ENCODE assay signal across 1 cellular context in the genomic region with DNA sequence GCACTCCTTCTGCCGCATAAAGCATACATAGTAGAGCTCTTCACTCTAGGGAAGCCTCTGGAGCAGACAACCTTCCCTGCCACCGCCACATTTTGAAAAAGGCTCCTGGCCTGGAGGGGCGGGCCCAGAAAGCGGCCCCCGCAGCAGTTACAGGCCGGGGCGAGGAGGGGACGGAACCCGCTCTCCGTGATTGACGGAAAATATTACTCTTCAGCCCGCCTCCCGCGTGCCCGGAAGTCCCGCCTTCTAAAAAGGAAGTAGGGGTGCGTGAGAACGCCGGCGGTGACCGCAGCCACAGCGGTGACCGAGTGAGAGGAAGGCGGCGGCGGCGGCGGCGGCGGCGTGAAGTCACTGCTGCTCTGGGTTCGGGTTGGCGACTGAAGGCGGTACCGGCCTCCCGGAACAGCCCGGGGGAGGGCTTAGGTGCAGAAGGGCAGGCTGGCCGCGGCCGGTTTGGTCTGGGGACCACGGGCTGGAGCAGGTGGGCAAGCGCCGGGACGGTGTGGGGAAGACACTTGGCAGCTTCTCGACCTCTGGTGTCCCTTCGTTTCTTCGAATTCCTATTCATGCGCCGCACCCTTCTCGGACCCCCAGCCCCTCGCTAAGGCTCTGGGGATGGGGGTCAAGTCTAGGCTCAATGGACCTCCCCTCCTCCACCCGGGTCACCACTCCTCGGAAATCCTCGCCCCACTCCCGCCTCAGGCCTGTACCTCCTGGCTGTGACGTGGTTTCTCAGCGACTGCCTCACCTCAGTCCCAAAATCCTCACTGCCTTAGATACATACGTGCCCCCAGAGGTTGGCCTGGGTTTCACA.
TF ChIP-seq lines count a peak whose summit lies in the region.

Gene HCCS, plus strand, starts transcription at position 295 of the 814 bp plus-strand sequence. CDS start 729 bp downstream, outside the sequence.

TF ChIP-seq in HepG2, 621 proteins besides CTCF, POLR2A, EP300 and RAD21 (continued from another document and continues in another):
- TF ChIP-seq, protein P1, sequence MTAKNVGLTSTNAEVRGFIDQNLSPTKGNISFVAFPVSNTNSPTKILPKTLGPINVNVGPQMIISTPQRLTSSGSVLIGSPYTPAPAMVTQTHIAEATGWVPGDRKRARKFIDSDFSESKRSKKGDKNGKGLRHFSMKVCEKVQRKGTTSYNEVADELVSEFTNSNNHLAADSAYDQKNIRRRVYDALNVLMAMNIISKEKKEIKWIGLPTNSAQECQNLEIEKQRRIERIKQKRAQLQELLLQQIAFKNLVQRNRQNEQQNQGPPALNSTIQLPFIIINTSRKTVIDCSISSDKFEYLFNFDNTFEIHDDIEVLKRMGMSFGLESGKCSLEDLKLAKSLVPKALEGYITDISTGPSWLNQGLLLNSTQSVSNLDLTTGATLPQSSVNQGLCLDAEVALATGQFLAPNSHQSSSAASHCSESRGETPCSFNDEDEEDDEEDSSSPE (CRISPR knock-in tag; IDR thresholded peaks at IDR 0.05): peak; percentile 84
- no peak for TF ChIP-seq ZFP36L2 (CRISPR knock-in tag; IDR thresholded peaks at IDR 0.05)
- TF ChIP-seq ASH2L (IDR thresholded peaks at IDR 0.05; ENCODE audit: insufficient read length, low read depth, low read length): no peak
- no peak for TF ChIP-seq SUZ12 (IDR thresholded peaks at IDR 0.05; ENCODE audit: low read depth, low read length)
- TF ChIP-seq JUND (CRISPR knock-in tag; IDR thresholded peaks at IDR 0.05): no peak
- no peak for TF ChIP-seq FOXA3 (CRISPR knock-in tag; IDR thresholded peaks at IDR 0.05)
- TF ChIP-seq ZSCAN20 (CRISPR knock-in tag; IDR thresholded peaks at IDR 0.05; ENCODE audit: borderline replicate concordance): no peak
- no peak for TF ChIP-seq DPF2 (CRISPR knock-in tag; IDR thresholded peaks at IDR 0.05; ENCODE audit: borderline replicate concordance, low read depth)
- no peak for TF ChIP-seq SP140L (CRISPR knock-in tag; IDR thresholded peaks at IDR 0.05; ENCODE audit: borderline replicate concordance)
- 0 out of 2 replicates have a peak, but pooled peaks have one; percentile 18 for TF ChIP-seq FOXK1 (CRISPR knock-in tag; IDR thresholded peaks at IDR 0.05; ENCODE audit: borderline replicate concordance, low read depth)
- TF ChIP-seq THAP11 (CRISPR knock-in tag; IDR thresholded peaks at IDR 0.05): peak; percentile 65
- no peak for TF ChIP-seq IRX3 (CRISPR knock-in tag; IDR thresholded peaks at IDR 0.05; ENCODE audit: borderline replicate concordance, low read depth)
- no peak for TF ChIP-seq TEAD3 (CRISPR knock-in tag; optimal IDR thresholded peaks at IDR 0.05; ENCODE audit: borderline replicate concordance)
- TF ChIP-seq ZNF567 (CRISPR knock-in tag; IDR thresholded peaks at IDR 0.05; ENCODE audit: borderline replicate concordance): no peak
- TF ChIP-seq RELA (CRISPR knock-in tag; IDR thresholded peaks at IDR 0.05): no peak
- no peak for TF ChIP-seq ZNF34 (CRISPR knock-in tag; IDR thresholded peaks at IDR 0.05; ENCODE audit: borderline replicate concordance)
- TF ChIP-seq SRSF4 (IDR thresholded peaks at IDR 0.05; ENCODE audit: low read depth, low read length, poor library complexity, severe bottlenecking): no peak
- TF ChIP-seq, protein P2, sequence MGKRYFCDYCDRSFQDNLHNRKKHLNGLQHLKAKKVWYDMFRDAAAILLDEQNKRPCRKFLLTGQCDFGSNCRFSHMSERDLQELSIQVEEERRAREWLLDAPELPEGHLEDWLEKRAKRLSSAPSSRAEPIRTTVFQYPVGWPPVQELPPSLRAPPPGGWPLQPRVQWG (CRISPR knock-in tag; IDR thresholded peaks at IDR 0.05; ENCODE audit: borderline replicate concordance, low read depth): no peak
- TF ChIP-seq ZNF207 (IDR thresholded peaks at IDR 0.05; ENCODE audit: borderline replicate concordance): no peak
- TF ChIP-seq, protein P3, sequence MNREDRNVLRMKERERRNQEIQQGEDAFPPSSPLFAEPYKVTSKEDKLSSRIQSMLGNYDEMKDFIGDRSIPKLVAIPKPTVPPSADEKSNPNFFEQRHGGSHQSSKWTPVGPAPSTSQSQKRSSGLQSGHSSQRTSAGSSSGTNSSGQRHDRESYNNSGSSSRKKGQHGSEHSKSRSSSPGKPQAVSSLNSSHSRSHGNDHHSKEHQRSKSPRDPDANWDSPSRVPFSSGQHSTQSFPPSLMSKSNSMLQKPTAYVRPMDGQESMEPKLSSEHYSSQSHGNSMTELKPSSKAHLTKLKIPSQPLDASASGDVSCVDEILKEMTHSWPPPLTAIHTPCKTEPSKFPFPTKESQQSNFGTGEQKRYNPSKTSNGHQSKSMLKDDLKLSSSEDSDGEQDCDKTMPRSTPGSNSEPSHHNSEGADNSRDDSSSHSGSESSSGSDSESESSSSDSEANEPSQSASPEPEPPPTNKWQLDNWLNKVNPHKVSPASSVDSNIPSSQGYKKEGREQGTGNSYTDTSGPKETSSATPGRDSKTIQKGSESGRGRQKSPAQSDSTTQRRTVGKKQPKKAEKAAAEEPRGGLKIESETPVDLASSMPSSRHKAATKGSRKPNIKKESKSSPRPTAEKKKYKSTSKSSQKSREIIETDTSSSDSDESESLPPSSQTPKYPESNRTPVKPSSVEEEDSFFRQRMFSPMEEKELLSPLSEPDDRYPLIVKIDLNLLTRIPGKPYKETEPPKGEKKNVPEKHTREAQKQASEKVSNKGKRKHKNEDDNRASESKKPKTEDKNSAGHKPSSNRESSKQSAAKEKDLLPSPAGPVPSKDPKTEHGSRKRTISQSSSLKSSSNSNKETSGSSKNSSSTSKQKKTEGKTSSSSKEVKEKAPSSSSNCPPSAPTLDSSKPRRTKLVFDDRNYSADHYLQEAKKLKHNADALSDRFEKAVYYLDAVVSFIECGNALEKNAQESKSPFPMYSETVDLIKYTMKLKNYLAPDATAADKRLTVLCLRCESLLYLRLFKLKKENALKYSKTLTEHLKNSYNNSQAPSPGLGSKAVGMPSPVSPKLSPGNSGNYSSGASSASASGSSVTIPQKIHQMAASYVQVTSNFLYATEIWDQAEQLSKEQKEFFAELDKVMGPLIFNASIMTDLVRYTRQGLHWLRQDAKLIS (CRISPR knock-in tag; IDR thresholded peaks at IDR 0.05): no peak
- no peak for TF ChIP-seq ZIK1 (CRISPR knock-in tag; IDR thresholded peaks at IDR 0.05; ENCODE audit: borderline replicate concordance, low read depth)
- peak; percentile 71; the same call in 1 of the 2 replicates for TF ChIP-seq GATAD1 (CRISPR knock-in tag; IDR thresholded peaks at IDR 0.05)
- no peak for TF ChIP-seq MTA1 (CRISPR knock-in tag; IDR thresholded peaks at IDR 0.05; ENCODE audit: borderline replicate concordance)
- no peak for TF ChIP-seq GRHL1 (CRISPR knock-in tag; conservative IDR thresholded peaks at IDR 0.05)
- TF ChIP-seq, protein P4, sequence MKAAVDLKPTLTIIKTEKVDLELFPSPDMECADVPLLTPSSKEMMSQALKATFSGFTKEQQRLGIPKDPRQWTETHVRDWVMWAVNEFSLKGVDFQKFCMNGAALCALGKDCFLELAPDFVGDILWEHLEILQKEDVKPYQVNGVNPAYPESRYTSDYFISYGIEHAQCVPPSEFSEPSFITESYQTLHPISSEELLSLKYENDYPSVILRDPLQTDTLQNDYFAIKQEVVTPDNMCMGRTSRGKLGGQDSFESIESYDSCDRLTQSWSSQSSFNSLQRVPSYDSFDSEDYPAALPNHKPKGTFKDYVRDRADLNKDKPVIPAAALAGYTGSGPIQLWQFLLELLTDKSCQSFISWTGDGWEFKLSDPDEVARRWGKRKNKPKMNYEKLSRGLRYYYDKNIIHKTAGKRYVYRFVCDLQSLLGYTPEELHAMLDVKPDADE (CRISPR knock-in tag; IDR thresholded peaks at IDR 0.05): no peak
- no peak for TF ChIP-seq IKZF5 (CRISPR knock-in tag; IDR thresholded peaks at IDR 0.05)
- TF ChIP-seq RNF2 (conservative IDR thresholded peaks at IDR 0.05; ENCODE audit: low read depth): 0 out of 2 replicates have a peak, but pooled peaks have one; percentile 22
- TF ChIP-seq NAIF1 (CRISPR knock-in tag; IDR thresholded peaks at IDR 0.05; ENCODE audit: borderline replicate concordance): no peak
- no peak for TF ChIP-seq ZNF678 (CRISPR knock-in tag; IDR thresholded peaks at IDR 0.05)
- TF ChIP-seq TOE1 (CRISPR knock-in tag; IDR thresholded peaks at IDR 0.05): no peak
- TF ChIP-seq, protein P5, sequence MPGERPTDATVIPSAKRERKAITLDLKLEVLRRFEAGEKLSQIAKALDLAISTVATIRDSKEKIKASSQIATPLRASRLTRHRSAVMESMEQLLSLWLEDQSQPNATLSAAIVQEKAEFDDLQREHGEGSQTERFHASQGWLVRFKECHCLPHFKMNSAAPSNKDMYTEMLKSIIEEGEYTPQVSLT (CRISPR knock-in tag; IDR thresholded peaks at IDR 0.05; ENCODE audit: borderline replicate concordance, low read depth): no peak
- TF ChIP-seq SIN3B (IDR thresholded peaks at IDR 0.05; ENCODE audit: low read length): 0 out of 2 replicates have a peak, but pooled peaks have one; percentile 43
- TF ChIP-seq KAT2B (IDR thresholded peaks at IDR 0.05; ENCODE audit: borderline replicate concordance, low read depth, low read length): no peak
- TF ChIP-seq ISX (CRISPR knock-in tag; conservative IDR thresholded peaks at IDR 0.05): no peak
- TF ChIP-seq ZNF17 (CRISPR knock-in tag; IDR thresholded peaks at IDR 0.05): no peak
- no peak for TF ChIP-seq PTBP1 (IDR thresholded peaks at IDR 0.05; ENCODE audit: low read depth, low read length, poor library complexity, severe bottlenecking)
- no peak for TF ChIP-seq ZNF446 (CRISPR knock-in tag; IDR thresholded peaks at IDR 0.05)
- no peak for TF ChIP-seq ATF3 (CRISPR knock-in tag; IDR thresholded peaks at IDR 0.05)
- TF ChIP-seq ZBTB20 (CRISPR knock-in tag; IDR thresholded peaks at IDR 0.05; ENCODE audit: borderline replicate concordance, low read depth): no peak
- no peak for TF ChIP-seq ZFP82 (CRISPR knock-in tag; IDR thresholded peaks at IDR 0.05; ENCODE audit: borderline replicate concordance)
- no peak for TF ChIP-seq ZBTB49 (CRISPR knock-in tag; IDR thresholded peaks at IDR 0.05; ENCODE audit: borderline replicate concordance)
- no peak for TF ChIP-seq ZNF660 (CRISPR knock-in tag; IDR thresholded peaks at IDR 0.05; ENCODE audit: borderline replicate concordance, low read depth)
- TF ChIP-seq NCOA2 (CRISPR knock-in tag; IDR thresholded peaks at IDR 0.05): no peak
- no peak for TF ChIP-seq FOXP1 (IDR thresholded peaks at IDR 0.05)
- no peak for TF ChIP-seq FOXP1 (CRISPR knock-in tag; IDR thresholded peaks at IDR 0.05)
- TF ChIP-seq ARNT (IDR thresholded peaks at IDR 0.05): no peak
- TF ChIP-seq ATRX (CRISPR knock-in tag; IDR thresholded peaks at IDR 0.05; ENCODE audit: borderline replicate concordance): no peak
- peak; percentile 65 for TF ChIP-seq ZNF143 (CRISPR knock-in tag; IDR thresholded peaks at IDR 0.05)
- TF ChIP-seq GABPA (IDR thresholded peaks at IDR 0.05; ENCODE audit: low read depth, low read length): peak; percentile 81
- peak; percentile 93 for TF ChIP-seq GABPA (CRISPR knock-in tag; IDR thresholded peaks at IDR 0.05; ENCODE audit: low read depth)
- no peak for TF ChIP-seq FOSL1 (CRISPR knock-in tag; IDR thresholded peaks at IDR 0.05; ENCODE audit: borderline replicate concordance)
- TF ChIP-seq ZC3H13 (CRISPR knock-in tag; IDR thresholded peaks at IDR 0.05): no peak
- TF ChIP-seq ZNF674 (CRISPR knock-in tag; IDR thresholded peaks at IDR 0.05; ENCODE audit: low read depth): no peak
- TF ChIP-seq ZNF263 (CRISPR knock-in tag; IDR thresholded peaks at IDR 0.05): no peak
- TF ChIP-seq ZNF781 (CRISPR knock-in tag; IDR thresholded peaks at IDR 0.05; ENCODE audit: borderline replicate concordance, not compliant biosample characterization): no peak
- no peak for TF ChIP-seq HOXA7 (CRISPR knock-in tag; IDR thresholded peaks at IDR 0.05)
- TF ChIP-seq ZNF138 (CRISPR knock-in tag; IDR thresholded peaks at IDR 0.05; ENCODE audit: low read depth): no peak
- TF ChIP-seq HNF4A (CRISPR knock-in tag; IDR thresholded peaks at IDR 0.05): no peak
- TF ChIP-seq ZNF501 (CRISPR knock-in tag; IDR thresholded peaks at IDR 0.05): no peak
- no peak for TF ChIP-seq ZNF878 (CRISPR knock-in tag; IDR thresholded peaks at IDR 0.05)
- TF ChIP-seq ZNF282 (IDR thresholded peaks at IDR 0.05; ENCODE audit: partially characterized antibody): no peak
- no peak for TF ChIP-seq GZF1 (CRISPR knock-in tag; IDR thresholded peaks at IDR 0.05)
- no peak for TF ChIP-seq HDAC6 (IDR thresholded peaks at IDR 0.05; ENCODE audit: low read depth, low read length)
